In the genomic region with DNA sequence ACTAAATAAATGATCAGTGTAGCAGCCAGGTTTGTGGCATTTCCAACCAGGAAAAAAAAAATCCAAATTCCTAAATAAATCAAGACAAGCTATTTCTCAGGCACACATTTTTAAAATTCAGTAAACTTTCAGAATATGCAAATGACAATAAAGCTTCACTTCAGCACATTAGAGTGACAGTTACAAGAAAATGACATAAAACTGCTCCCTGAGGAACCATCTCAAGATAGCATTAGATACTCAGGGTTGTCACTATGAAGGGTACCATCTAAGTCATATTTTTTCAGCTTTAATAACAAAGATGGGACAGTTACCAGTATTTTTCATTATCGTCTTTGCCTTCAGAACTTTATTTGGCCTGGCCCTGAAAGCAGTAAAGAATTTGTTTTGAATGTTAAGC, we compare ENCODE assay signal across 9 cellular contexts.
"Had no signal": no experiment of that assay in that cellular context is flagged by ENCODE, and none has a peak within 500 bp of the region (broad histone marks: within the 10 kb centered on the region; RNA-seq: fewer than 3 reads in every experiment).

No MANE protein-coding gene starts in this region.

- H3K9ac ChIP-seq: GM23248 had no signal

- H3K9me3 ChIP-seq: HAP-1 had no signal

- H3K27ac ChIP-seq: GM23248 had no signal

- H3K36me3 ChIP-seq: HAP-1 had no signal

- H3K4me1 ChIP-seq: HAP-1 had no signal

- ATAC-seq: GM23338, HCT116 had no signal

- DNase-seq: GM23248, GOT3, H7, H9, HCEC 1CT, HFFc6 had no signal

- H3K4me3 ChIP-seq: GM23248, GM23338, HAP-1 had no signal

- H3K4me2 ChIP-seq: GM23338 had no signal

- H2AFZ ChIP-seq: GM23248, GM23338 had no signal
